8 cellular contexts compared by ENCODE assay signal in genomic region chr7:43583424-43584199, GRCh38.
DNase-seq lines count a peak whose midpoint lies in the region; ATAC-seq lines count a peak whose summit lies in the region.

No MANE protein-coding gene starts in this region.

- H3K9me3 Mint-ChIP-seq in memory B cell = no peaks in the 10 kb centered on the region

- ATAC-seq in HG02884 (IDR thresholded peaks at IDR 0.05; ENCODE audit: unreplicated experiment) (peak; percentile 11), memory B cell (ENCODE audit: low read depth) (peak; percentile 31)

- H3K4me3 Mint-ChIP-seq in memory B cell = peak overlapping the region; percentile 93

- peaks cover 3% of the 10 kb centered on the region for H3K27me3 Mint-ChIP-seq in memory B cell

- H3K27ac Mint-ChIP-seq in memory B cell = peak overlapping the region; percentile 97

- no peaks in the 10 kb centered on the region for H3K36me3 Mint-ChIP-seq in memory B cell

- peaks cover 20% of the 10 kb centered on the region for H3K4me1 Mint-ChIP-seq in memory B cell

- peak; percentile 15 for DNase-seq in NCI-H2107 (lab: John Stamatoyannopoulos, UW)
- DNase-seq in NCI-H2107 treated with DMSO at 0.1 percent for 48 hours (lab: John Stamatoyannopoulos, UW; ENCODE audit: unreplicated experiment) = no peak
- peak; percentile 52 for DNase-seq in NCI-H2171 treated with DMSO at 0.1 percent for 48 hours (lab: John Stamatoyannopoulos, UW)
- peak; percentile 40 to 43 for DNase-seq in activated CD4-positive, alpha-beta T cell treated with anti-CD3 and anti-CD28 coated beads, Interleukin-2, amount 50 U/mL, for 24 hours (ENCODE audit: low read depth in 1 of 2, low spot score in 1 of 2)
- peak; percentile 60 for DNase-seq in effector CD4-positive, alpha-beta T cell
- DNase-seq in memory B cell (ENCODE audit: low spot score in 2 of 2) = peak; percentile 59 to 70
- DNase-seq in stimulated activated CD8-positive, alpha-beta memory T cell treated with anti-CD3 and anti-CD28 coated beads, Interleukin-12 subunit alpha, Interleukin-12 subunit beta, amount 100 ng/mL, for 24 hours (ENCODE audit: extremely low read depth) = peak; percentile 31
